Comparison of ENCODE assay signal across 9 cellular contexts in genomic region chr7:151342811-151343210, GRCh38. TPM values are rescaled to one million over a fixed set of nuclear protein-coding genes. Genes with fewer than 3 reads are reported as not detected.
DNase-seq lines count a peak whose midpoint lies in the region; ATAC-seq and TF ChIP-seq lines count a peak whose summit lies in the region.
"Had no signal": no experiment of that assay in that cellular context is flagged by ENCODE, and none has a peak within 500 bp of the region (broad histone marks: within the 10 kb centered on the region; RNA-seq: fewer than 3 reads in every experiment).

No MANE protein-coding gene starts in this region.

- H3K9me3 ChIP-seq in CD4-positive, alpha-beta memory T cell (ENCODE audit: control insufficient read depth in 1 of 2, low read length in 2 of 2): no peaks in the 10 kb centered on the region
- no peaks in the 10 kb centered on the region for H3K9me3 ChIP-seq in neutrophil

- H3K36me3 Mint-ChIP-seq in CD4-positive, alpha-beta memory T cell: peaks cover 17 to 42% of the 10 kb centered on the region in 2 donors
- peaks cover 32% of the 10 kb centered on the region for H3K36me3 Mint-ChIP-seq in central memory CD8-positive, alpha-beta T cell (ENCODE audit: insufficient read depth)

- TF ChIP-seq CTCF in LNCaP clone FGC (IDR thresholded peaks at IDR 0.05; ENCODE audit: control insufficient read depth, extremely low read depth, insufficient read depth) (no peak), neutrophil (IDR thresholded peaks at IDR 0.05) (no peak)

- H3K9me3 Mint-ChIP-seq in CD4-positive, alpha-beta memory T cell: peaks cover 0 to 5% (median 2%) of the 10 kb centered on the region in 8 donors
- no peaks in the 10 kb centered on the region for H3K9me3 Mint-ChIP-seq in central memory CD8-positive, alpha-beta T cell

- peaks cover 21 to 45% (median 31%) of the 10 kb centered on the region in 4 donors for H3K4me1 Mint-ChIP-seq in CD4-positive, alpha-beta memory T cell
- peaks cover 24% of the 10 kb centered on the region for H3K4me1 Mint-ChIP-seq in central memory CD8-positive, alpha-beta T cell

- CTCF ChIA-PET in CD4-positive, alpha-beta memory T cell (lab: Charles Lee; ENCODE audit: partially characterized antibody): interaction anchor here (0.9 to 6.4 kb wide), 3 partner anchors 10 to 105 kb away, joined by 4 to 52 read pairs (median 6); no protein-coding TSS in a partner anchor

- H3K27me3 ChIP-seq in CD4-positive, alpha-beta memory T cell (ENCODE audit: insufficient read depth, low read length): no peaks in the 10 kb centered on the region
- H3K27me3 ChIP-seq in neutrophil: no peaks in the 10 kb centered on the region

- intact Hi-C loops in CD4-positive, alpha-beta memory T cell (cut with micrococcal nuclease): loop anchor here (10.0 kb wide), 1 partner anchor 328 kb away; no protein-coding TSS in a partner anchor
- intact Hi-C loops in left colon (cut with DNase I, micrococcal nuclease): no loop called here

- POLR2A ChIA-PET in CD4-positive, alpha-beta memory T cell (lab: Charles Lee; ENCODE audit: partially characterized antibody): interaction anchor here (2.0 to 4.4 kb wide), 2 partner anchors 9 to 28 kb away, joined by 14 to 49 read pairs; no protein-coding TSS in a partner anchor

- peak overlapping the region; percentile 79 to 91 (median 89) for H3K4me3 Mint-ChIP-seq in CD4-positive, alpha-beta memory T cell
- H3K4me3 Mint-ChIP-seq in central memory CD8-positive, alpha-beta T cell: peak overlapping the region; percentile 83

- no peaks in the 10 kb centered on the region for H3K27me3 Mint-ChIP-seq in CD4-positive, alpha-beta memory T cell
- H3K27me3 Mint-ChIP-seq in central memory CD8-positive, alpha-beta T cell: no peaks in the 10 kb centered on the region

- peak overlapping the region in 1 of 2 donors; percentile 86 for H3K4me3 ChIP-seq in CD4-positive, alpha-beta memory T cell (ENCODE audit: low read length in 2 of 2)
- peak overlapping the region; percentile 85 for H3K4me3 ChIP-seq in LNCaP clone FGC (ENCODE audit: low read depth, low read length)
- H3K4me3 ChIP-seq in neutrophil (ENCODE audit: low read depth in 1 of 2, low read length in 1 of 2): peak overlapping the region; percentile 85 to 86

- peak overlapping the region; percentile 55 to 95 (median 87) for H3K27ac Mint-ChIP-seq in CD4-positive, alpha-beta memory T cell
- peak overlapping the region; percentile 75 for H3K27ac Mint-ChIP-seq in central memory CD8-positive, alpha-beta T cell (ENCODE audit: low read depth)

- peaks cover 20% of the 10 kb centered on the region for H3K36me3 ChIP-seq in CD4-positive, alpha-beta memory T cell (ENCODE audit: insufficient read depth, low read length)
- H3K36me3 ChIP-seq in neutrophil: peaks cover 27% of the 10 kb centered on the region

- no peak for DNase-seq in CD4-positive, alpha-beta memory T cell
- no peak for DNase-seq in LNCaP clone FGC (ENCODE audit: low read depth)
- DNase-seq in central memory CD8-positive, alpha-beta T cell (ENCODE audit: low spot score in 2 of 2): no peak
- DNase-seq in NCI-H524 treated with DMSO at 0.1 percent for 48 hours (lab: John Stamatoyannopoulos, UW): no peak
- DNase-seq in left colon: no peak
- no peak for DNase-seq in NCI-H1092 (lab: John Stamatoyannopoulos, UW)
- no peak for DNase-seq in activated CD4-positive, CD25-positive, alpha-beta regulatory T cell (lab: John Stamatoyannopoulos, UW)
- DNase-seq: hypothalamus had no signal

- peak overlapping the region; percentile 81 for H3K27ac ChIP-seq in CD4-positive, alpha-beta memory T cell (ENCODE audit: low read depth, low read length)
- peak overlapping the region; percentile 96 for H3K27ac ChIP-seq in neutrophil

- peaks cover 28% of the 10 kb centered on the region for H3K4me1 ChIP-seq in CD4-positive, alpha-beta memory T cell (ENCODE audit: insufficient read depth, low read length)
- peaks cover 26 to 42% of the 10 kb centered on the region in 2 experiments for H3K4me1 ChIP-seq in neutrophil (ENCODE audit: control insufficient read depth in 1 of 2, insufficient read depth in 1 of 2, low read depth in 1 of 2, low read length in 1 of 2)

- no peak for ATAC-seq in central memory CD8-positive, alpha-beta T cell (replicated peaks; ENCODE audit: extremely low read depth, poor library complexity, severe bottlenecking)
- ATAC-seq in left colon: no peak

RNA-seq across cellular contexts. Expression of gene NUB1, which starts 1.2 kb away (rescaled TPM):
- 100 to 1,000 TPM; 116 to 119 TPM for total RNA-seq in CD4-positive, alpha-beta memory T cell
- polyA plus RNA-seq in CD4-positive, alpha-beta memory T cell: 10 to 100 TPM; 50.1 to 77.0 TPM
- total RNA-seq in left colon: 10 to 100 TPM; 50.7 to 53.3 TPM
